In the genomic region with DNA sequence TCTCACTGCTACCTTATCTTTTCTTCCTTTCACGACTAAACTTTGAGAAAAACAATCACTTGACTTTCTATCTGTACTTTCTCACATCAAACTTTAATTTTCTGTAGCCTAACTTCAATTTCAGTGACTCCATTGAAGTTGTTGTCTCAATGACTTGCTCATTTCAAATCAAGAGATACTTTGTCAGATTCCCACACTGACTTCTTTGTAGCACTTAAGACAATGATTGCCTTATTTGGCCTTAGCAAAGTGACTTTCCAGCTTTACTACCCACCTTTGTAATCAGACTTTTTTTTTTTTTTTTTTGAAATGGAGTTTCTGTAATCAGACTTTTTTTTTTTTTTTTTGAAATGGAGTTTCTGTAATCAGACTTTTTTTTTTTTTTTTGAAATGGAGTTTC, we compare ENCODE assay signal across 17 cellular contexts. TPM values are rescaled to one million over a fixed set of nuclear protein-coding genes. Genes with fewer than 3 reads are reported as not detected.
DNase-seq lines count a peak whose midpoint lies in the region; ATAC-seq and TF ChIP-seq lines count a peak whose summit lies in the region.
"Had no signal": no experiment of that assay in that cellular context is flagged by ENCODE, and none has a peak within 500 bp of the region (broad histone marks: within the 10 kb centered on the region; RNA-seq: fewer than 3 reads in every experiment).

No MANE protein-coding gene starts in this region.

- H4K20me1 ChIP-seq in GM23338 (replicated peaks; ENCODE audit: insufficient read depth) = no peaks in the 10 kb centered on the region; the same call in 1 of the 2 replicates
- H4K20me1 ChIP-seq in OCI-LY7 (ENCODE audit: insufficient read depth, low read length) = no peaks in the 10 kb centered on the region

- no peak for TF ChIP-seq CTCF in GM23338 (conservative IDR thresholded peaks at IDR 0.05; ENCODE audit: low read depth in 2 of 2)
- TF ChIP-seq CTCF in dorsolateral prefrontal cortex (IDR thresholded peaks at IDR 0.05 in 54 of 56, conservative IDR thresholded peaks at IDR 0.05 in 2 of 56; ENCODE audit: low read depth in 1 of 56, partially characterized antibody in 56 of 56) = no peak
- no peak for TF ChIP-seq CTCF in OCI-LY7 (conservative IDR thresholded peaks at IDR 0.05; ENCODE audit: low read length)

- ATAC-seq in GM23338 = no peak
- ATAC-seq in stimulated activated effector memory CD8-positive, alpha-beta T cell treated with anti-CD3 and anti-CD28 coated beads, Interleukin-12 subunit alpha, Interleukin-12 subunit beta, amount 100 ng/mL, for 72 hours = no peak
- ATAC-seq in Right ventricle myocardium superior (ENCODE audit: poor library complexity) = no peak
- no peak for ATAC-seq in HG03039 (IDR thresholded peaks at IDR 0.05; ENCODE audit: unreplicated experiment)

- no peaks in the 10 kb centered on the region for H3K9me3 Mint-ChIP-seq in GM23338
- H3K9me3 Mint-ChIP-seq in stimulated activated effector memory CD8-positive, alpha-beta T cell treated with anti-CD3 and anti-CD28 coated beads, Interleukin-12 subunit alpha, Interleukin-12 subunit beta, amount 100 ng/mL, for 72 hours = no peaks in the 10 kb centered on the region
- H3K9me3 Mint-ChIP-seq: CD4-positive, alpha-beta memory T cell had no signal

- intact Hi-C loops in dorsolateral prefrontal cortex (cut with DNase I) (loop anchor here in 1 of 2 donors (5.0 kb wide), 1 partner anchor 37 kb away; a partner anchor contains a TSS), OCI-LY7 (cut with micrococcal nuclease; ENCODE audit: unreplicated experiment) (no loop called here), Right ventricle myocardium superior (cut with DNase I) (no loop called here)

- no peaks in the 10 kb centered on the region for H3K27me3 ChIP-seq in GM23338 (ENCODE audit: insufficient read depth)
- no peaks in the 10 kb centered on the region for H3K27me3 ChIP-seq in dorsolateral prefrontal cortex
- H3K27me3 ChIP-seq: SJCRH30 had no signal

- no peak for DNase-seq in GM23338 (ENCODE audit: low spot score)
- DNase-seq in dorsolateral prefrontal cortex = no peak
- DNase-seq in medulla oblongata (ENCODE audit: extremely low spot score) = peak; percentile 65
- DNase-seq in stimulated activated effector memory CD8-positive, alpha-beta T cell treated with anti-CD3 and anti-CD28 coated beads, Interleukin-12 subunit alpha, Interleukin-12 subunit beta, amount 100 ng/mL, for 72 hours (ENCODE audit: low spot score in 2 of 2) = no peak
- DNase-seq in OCI-LY7 (ENCODE audit: low spot score) = no peak
- DNase-seq in Right ventricle myocardium superior = no peak
- DNase-seq in KG1 (lab: John Stamatoyannopoulos, UW) = no peak
- DNase-seq: 8988T; CD4-positive, alpha-beta memory T cell; DMS79; HCEC 1CT; NCI-H187; NCI-H446 treated with DMSO at 0.1 percent for 48 hours; NK-92 treated with Interleukin-12 subunit alpha and Interleukin-12 subunit beta, amount 100 ng/mL, for 24 hours; RPMI8226; SJCRH30 had no signal

- H3K4me1 ChIP-seq in GM23338 (ENCODE audit: insufficient read depth) = peaks cover 6% of the 10 kb centered on the region; the same call in 1 of the 2 replicates
- no peaks in the 10 kb centered on the region for H3K4me1 ChIP-seq in OCI-LY7 (ENCODE audit: insufficient read depth, low read length, poor library complexity, severe bottlenecking)

- peaks cover 2% of the 10 kb centered on the region; the same call in 2 of the 3 replicates for H3K4me1 Mint-ChIP-seq in GM23338
- H3K4me1 Mint-ChIP-seq in stimulated activated effector memory CD8-positive, alpha-beta T cell treated with anti-CD3 and anti-CD28 coated beads, Interleukin-12 subunit alpha, Interleukin-12 subunit beta, amount 100 ng/mL, for 72 hours = no peaks in the 10 kb centered on the region
- H3K4me1 Mint-ChIP-seq: CD4-positive, alpha-beta memory T cell had no signal

- H3K27me3 Mint-ChIP-seq in GM23338 (ENCODE audit: insufficient read depth, low read depth, poor library complexity) = no peaks in the 10 kb centered on the region
- H3K27me3 Mint-ChIP-seq: CD4-positive, alpha-beta memory T cell had no signal

- H3K27ac ChIP-seq in GM23338 (ENCODE audit: low read depth) = peak overlapping the region; percentile 83
- peak overlapping the region in 46 of 59 donors; percentile 1 to 95 (median 86) for H3K27ac ChIP-seq in dorsolateral prefrontal cortex
- H3K27ac ChIP-seq in OCI-LY7 (ENCODE audit: low read depth, low read length, poor library complexity, severe bottlenecking) = no peak overlapping the region

- H3K79me2 ChIP-seq in GM23338 (replicated peaks; ENCODE audit: insufficient read depth) (no peaks in the 10 kb centered on the region), OCI-LY7 (ENCODE audit: insufficient read depth, low read depth, low read length) (no peaks in the 10 kb centered on the region)

- H2AFZ ChIP-seq in GM23338 (no peak overlapping the region), OCI-LY7 (ENCODE audit: low read length) (no peak overlapping the region)

- no peak overlapping the region for H3K4me3 Mint-ChIP-seq in GM23338
- H3K4me3 Mint-ChIP-seq in stimulated activated effector memory CD8-positive, alpha-beta T cell treated with anti-CD3 and anti-CD28 coated beads, Interleukin-12 subunit alpha, Interleukin-12 subunit beta, amount 100 ng/mL, for 72 hours = no peak overlapping the region
- H3K4me3 Mint-ChIP-seq: CD4-positive, alpha-beta memory T cell had no signal

- H3K9me2 ChIP-seq in GM23338 (ENCODE audit: insufficient read depth) (no peaks in the 10 kb centered on the region), OCI-LY7 (ENCODE audit: insufficient read depth, low read length) (no peaks in the 10 kb centered on the region)

- CTCF ChIA-PET in OCI-LY7 (lab: Charles Lee; ENCODE audit: unreplicated experiment) = no interaction called here

- no peaks in the 10 kb centered on the region for H3K9me3 ChIP-seq in OCI-LY7 (ENCODE audit: low read length)
- H3K9me3 ChIP-seq: SJCRH30 had no signal

- no peaks in the 10 kb centered on the region for H3K36me3 Mint-ChIP-seq in GM23338 (ENCODE audit: low read depth)
- H3K36me3 Mint-ChIP-seq in stimulated activated effector memory CD8-positive, alpha-beta T cell treated with anti-CD3 and anti-CD28 coated beads, Interleukin-12 subunit alpha, Interleukin-12 subunit beta, amount 100 ng/mL, for 72 hours = peaks cover 58% of the 10 kb centered on the region

- no peaks in the 10 kb centered on the region for H3F3A ChIP-seq in GM23338 (replicated peaks; ENCODE audit: low read depth)

- no TSS peak for BruUV-seq in OCI-LY7 (replicated peaks; lab: Mats Ljungman, UMichigan)

- no peak overlapping the region for H3K4me2 ChIP-seq in GM23338
- H3K4me2 ChIP-seq in OCI-LY7 (ENCODE audit: low read length) = no peak overlapping the region

- H3K36me3 ChIP-seq in GM23338 (ENCODE audit: insufficient read depth) (no peaks in the 10 kb centered on the region), OCI-LY7 (ENCODE audit: insufficient read depth, low read length) (no peaks in the 10 kb centered on the region)

- H3K4me3 ChIP-seq in GM23338 = no peak overlapping the region
- no peak overlapping the region for H3K4me3 ChIP-seq in dorsolateral prefrontal cortex
- H3K4me3 ChIP-seq in OCI-LY7 (ENCODE audit: low read depth, low read length, poor library complexity, severe bottlenecking) = no peak overlapping the region
- H3K4me3 ChIP-seq: SJCRH30 had no signal

- H3K27ac Mint-ChIP-seq in GM23338 = peak overlapping the region; percentile 50; the same call in 1 of the 2 replicates
- H3K27ac Mint-ChIP-seq in stimulated activated effector memory CD8-positive, alpha-beta T cell treated with anti-CD3 and anti-CD28 coated beads, Interleukin-12 subunit alpha, Interleukin-12 subunit beta, amount 100 ng/mL, for 72 hours = peak overlapping the region; percentile 0

- POLR2A ChIA-PET in OCI-LY7 (lab: Charles Lee) = interaction anchor here (0.6 to 0.7 kb wide), 2 partner anchors 190 to 445 kb away, joined by 4 read pairs; no protein-coding TSS in a partner anchor

TF ChIP-seq in GM23338, 12 proteins besides CTCF, POLR2A, EP300 and RAD21:
- TF ChIP-seq POLR2AphosphoS5 (IDR thresholded peaks at IDR 0.05; ENCODE audit: low read depth) (no peak), ZNF331 (CRISPR knock-in tag; IDR thresholded peaks at IDR 0.05; ENCODE audit: low read depth) (no peak), STAT1 (IDR thresholded peaks at IDR 0.05; ENCODE audit: unreplicated experiment) (no peak)

RNA-seq across cellular contexts. Expression of a gene that starts 37.0 kb away (rescaled TPM):
- total RNA-seq in GM23338 (2014; rRNA removed; shearing (Covaris generic)) = 6.8 and 9.7 TPM in 2 replicates
- 1.7 and 1.8 TPM in 2 replicates for polyA plus RNA-seq in GM23338 (2016; fragmentation: Nextera tagmentation; extraction: Ambion mirVana)
- total RNA-seq in dorsolateral prefrontal cortex (10 to 100 TPM; 11.9 to 30.3 (median 19.3) TPM), OCI-LY7 (2022) (18.6 and 22.3 TPM in 2 replicates), Right ventricle myocardium superior (20.2 TPM)
- total RNA-seq in OCI-LY7 (2014; rRNA removed; shearing (Covaris generic)) = 6.5 and 14.1 TPM in 2 replicates

RNA-seq across cellular contexts. Expression of a gene that starts 38.2 kb away (rescaled TPM):
- total RNA-seq in GM23338 (2014; rRNA removed; shearing (Covaris generic)) = 58.5 and 65.1 TPM in 2 replicates
- 8.6 and 10.6 TPM in 2 replicates for polyA plus RNA-seq in GM23338 (2016; fragmentation: Nextera tagmentation; extraction: Ambion mirVana)
- total RNA-seq in dorsolateral prefrontal cortex (10 to 100 TPM; 37.9 to 56.3 (median 44.8) TPM), OCI-LY7 (2022) (20.6 and 20.9 TPM in 2 replicates), Right ventricle myocardium superior (17.5 TPM)
- 5.8 and 8.1 TPM in 2 replicates for total RNA-seq in OCI-LY7 (2014; rRNA removed; shearing (Covaris generic))
